33 cellular contexts compared by ENCODE assay signal in genomic region chr2:132910432-132910831, GRCh38.
"Had no signal": no experiment of that assay in that cellular context is flagged by ENCODE, and none has a peak within 500 bp of the region (broad histone marks: within the 10 kb centered on the region; RNA-seq: fewer than 3 reads in every experiment).

No MANE protein-coding gene starts in this region.

- ATAC-seq: activated naive CD4-positive, alpha-beta T cell treated with anti-CD3 and anti-CD28 coated beads, Interleukin-2, amount 50 U/mL, for 72 hours; activated naive CD8-positive, alpha-beta T cell treated with anti-CD3 and anti-CD28 coated beads, Interleukin-2, amount 50 U/mL, for 24 hours; activated T-cell treated with anti-CD3 and anti-CD28 coated beads, Interleukin-2, amount 50 U/mL, for 4 hours; activated T-cell treated with anti-CD3 and anti-CD28 coated beads, Interleukin-2, amount 50 U/mL, for 72 hours; activated T-helper 17 cell treated with anti-CD3 and anti-CD28 coated beads, Interleukin-2, amount 50 U/mL, for 72 hours; body of pancreas had no signal

- H3K27ac ChIP-seq: adrenal gland, ascending aorta, body of pancreas, brain microvascular endothelial cell, breast epithelium, cardiac muscle cell had no signal

- DNase-seq: activated effector memory CD4-positive, alpha-beta T cell treated with anti-CD3 and anti-CD28 coated beads, Interleukin-2, amount 50 U/mL, for 16 hours; activated effector memory CD4-positive, alpha-beta T cell treated with Interleukin-2 at 50 U/mL for 16 hours; activated gamma-delta T cell; activated gamma-delta T cell treated with Interleukin-2 at 50 U/mL for 16 hours; activated naive CD4-positive, alpha-beta T cell; activated naive CD4-positive, alpha-beta T cell treated with anti-CD3 and anti-CD28 coated beads for 36 hours; activated naive CD4-positive, alpha-beta T cell treated with anti-CD3 and anti-CD28 coated beads, Interleukin-2, amount 10 ng/mL, durations not matched to agents 7 days and 5 days; activated naive CD4-positive, alpha-beta T cell treated with anti-CD3 and anti-CD28 coated beads, Interleukin-2, amount 50 U/mL, for 16 hours; activated naive CD4-positive, alpha-beta T cell treated with Interleukin-2 at 50 U/mL for 16 hours; activated naive CD8-positive, alpha-beta T cell treated with anti-CD3 and anti-CD28 coated beads for 36 hours; activated naive CD8-positive, alpha-beta T cell treated with anti-CD3 and anti-CD28 coated beads, Interleukin-2, amount 10 ng/mL, durations not matched to agents 7 days and 5 days; activated naive CD8-positive, alpha-beta T cell treated with anti-CD3 and anti-CD28 coated beads, Interleukin-2, amount 50 U/mL, for 24 hours; activated T-cell treated with anti-CD3 and anti-CD28 coated beads, Interleukin-2, amount 50 U/mL, for 4 hours; activated T-cell treated with anti-CD3 and anti-CD28 coated beads, Interleukin-2, amount 50 U/mL, for 48 hours; activated T-cell treated with anti-CD3 and anti-CD28 coated beads, Interleukin-2, amount 50 U/mL, for 72 hours; adrenal gland; amniotic stem cell; amygdala; anterior cingulate cortex; aorta; body of pancreas; brain microvascular endothelial cell; caudate nucleus; central memory CD4-positive, alpha-beta T cell; cerebellar nuclear complex had no signal

- H3K9me3 ChIP-seq: adrenal gland, ascending aorta, body of pancreas, breast epithelium had no signal

- H3K4me1 ChIP-seq: adrenal gland, ascending aorta, body of pancreas, breast epithelium had no signal

- FAIRE-seq: astrocyte, bronchial epithelial cell, colon had no signal

- H3K4me3 ChIP-seq: adrenal gland, ascending aorta, body of pancreas, breast epithelium, cardiac muscle cell had no signal

- H3K27me3 ChIP-seq: adrenal gland, ascending aorta, body of pancreas, brain microvascular endothelial cell, breast epithelium, cardiac muscle cell had no signal

- H3K36me3 ChIP-seq: adrenal gland, ascending aorta, brain microvascular endothelial cell, breast epithelium, cardiac muscle cell had no signal
